In genomic region chr6:157329829-157330228, GRCh38 we compare ENCODE assay signal across 1 cellular context.
TF ChIP-seq lines count a peak whose summit lies in the region.

No MANE protein-coding gene starts in this region.

TF ChIP-seq in GM23338, 12 proteins besides CTCF, POLR2A, EP300 and RAD21 (continued from another document):
- TF ChIP-seq, protein P1, sequence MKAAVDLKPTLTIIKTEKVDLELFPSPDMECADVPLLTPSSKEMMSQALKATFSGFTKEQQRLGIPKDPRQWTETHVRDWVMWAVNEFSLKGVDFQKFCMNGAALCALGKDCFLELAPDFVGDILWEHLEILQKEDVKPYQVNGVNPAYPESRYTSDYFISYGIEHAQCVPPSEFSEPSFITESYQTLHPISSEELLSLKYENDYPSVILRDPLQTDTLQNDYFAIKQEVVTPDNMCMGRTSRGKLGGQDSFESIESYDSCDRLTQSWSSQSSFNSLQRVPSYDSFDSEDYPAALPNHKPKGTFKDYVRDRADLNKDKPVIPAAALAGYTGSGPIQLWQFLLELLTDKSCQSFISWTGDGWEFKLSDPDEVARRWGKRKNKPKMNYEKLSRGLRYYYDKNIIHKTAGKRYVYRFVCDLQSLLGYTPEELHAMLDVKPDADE (IDR thresholded peaks at IDR 0.05): no peak
- TF ChIP-seq EZH2phosphoT487 (IDR thresholded peaks at IDR 0.05; ENCODE audit: unreplicated experiment): no peak
- TF ChIP-seq NANOG (IDR thresholded peaks at IDR 0.05; ENCODE audit: borderline replicate concordance): no peak
- TF ChIP-seq JUNB (IDR thresholded peaks at IDR 0.05; ENCODE audit: unreplicated experiment): no peak
- no peak for TF ChIP-seq EZH2 (IDR thresholded peaks at IDR 0.05; ENCODE audit: low read depth, unreplicated experiment)
- TF ChIP-seq, protein P2, sequence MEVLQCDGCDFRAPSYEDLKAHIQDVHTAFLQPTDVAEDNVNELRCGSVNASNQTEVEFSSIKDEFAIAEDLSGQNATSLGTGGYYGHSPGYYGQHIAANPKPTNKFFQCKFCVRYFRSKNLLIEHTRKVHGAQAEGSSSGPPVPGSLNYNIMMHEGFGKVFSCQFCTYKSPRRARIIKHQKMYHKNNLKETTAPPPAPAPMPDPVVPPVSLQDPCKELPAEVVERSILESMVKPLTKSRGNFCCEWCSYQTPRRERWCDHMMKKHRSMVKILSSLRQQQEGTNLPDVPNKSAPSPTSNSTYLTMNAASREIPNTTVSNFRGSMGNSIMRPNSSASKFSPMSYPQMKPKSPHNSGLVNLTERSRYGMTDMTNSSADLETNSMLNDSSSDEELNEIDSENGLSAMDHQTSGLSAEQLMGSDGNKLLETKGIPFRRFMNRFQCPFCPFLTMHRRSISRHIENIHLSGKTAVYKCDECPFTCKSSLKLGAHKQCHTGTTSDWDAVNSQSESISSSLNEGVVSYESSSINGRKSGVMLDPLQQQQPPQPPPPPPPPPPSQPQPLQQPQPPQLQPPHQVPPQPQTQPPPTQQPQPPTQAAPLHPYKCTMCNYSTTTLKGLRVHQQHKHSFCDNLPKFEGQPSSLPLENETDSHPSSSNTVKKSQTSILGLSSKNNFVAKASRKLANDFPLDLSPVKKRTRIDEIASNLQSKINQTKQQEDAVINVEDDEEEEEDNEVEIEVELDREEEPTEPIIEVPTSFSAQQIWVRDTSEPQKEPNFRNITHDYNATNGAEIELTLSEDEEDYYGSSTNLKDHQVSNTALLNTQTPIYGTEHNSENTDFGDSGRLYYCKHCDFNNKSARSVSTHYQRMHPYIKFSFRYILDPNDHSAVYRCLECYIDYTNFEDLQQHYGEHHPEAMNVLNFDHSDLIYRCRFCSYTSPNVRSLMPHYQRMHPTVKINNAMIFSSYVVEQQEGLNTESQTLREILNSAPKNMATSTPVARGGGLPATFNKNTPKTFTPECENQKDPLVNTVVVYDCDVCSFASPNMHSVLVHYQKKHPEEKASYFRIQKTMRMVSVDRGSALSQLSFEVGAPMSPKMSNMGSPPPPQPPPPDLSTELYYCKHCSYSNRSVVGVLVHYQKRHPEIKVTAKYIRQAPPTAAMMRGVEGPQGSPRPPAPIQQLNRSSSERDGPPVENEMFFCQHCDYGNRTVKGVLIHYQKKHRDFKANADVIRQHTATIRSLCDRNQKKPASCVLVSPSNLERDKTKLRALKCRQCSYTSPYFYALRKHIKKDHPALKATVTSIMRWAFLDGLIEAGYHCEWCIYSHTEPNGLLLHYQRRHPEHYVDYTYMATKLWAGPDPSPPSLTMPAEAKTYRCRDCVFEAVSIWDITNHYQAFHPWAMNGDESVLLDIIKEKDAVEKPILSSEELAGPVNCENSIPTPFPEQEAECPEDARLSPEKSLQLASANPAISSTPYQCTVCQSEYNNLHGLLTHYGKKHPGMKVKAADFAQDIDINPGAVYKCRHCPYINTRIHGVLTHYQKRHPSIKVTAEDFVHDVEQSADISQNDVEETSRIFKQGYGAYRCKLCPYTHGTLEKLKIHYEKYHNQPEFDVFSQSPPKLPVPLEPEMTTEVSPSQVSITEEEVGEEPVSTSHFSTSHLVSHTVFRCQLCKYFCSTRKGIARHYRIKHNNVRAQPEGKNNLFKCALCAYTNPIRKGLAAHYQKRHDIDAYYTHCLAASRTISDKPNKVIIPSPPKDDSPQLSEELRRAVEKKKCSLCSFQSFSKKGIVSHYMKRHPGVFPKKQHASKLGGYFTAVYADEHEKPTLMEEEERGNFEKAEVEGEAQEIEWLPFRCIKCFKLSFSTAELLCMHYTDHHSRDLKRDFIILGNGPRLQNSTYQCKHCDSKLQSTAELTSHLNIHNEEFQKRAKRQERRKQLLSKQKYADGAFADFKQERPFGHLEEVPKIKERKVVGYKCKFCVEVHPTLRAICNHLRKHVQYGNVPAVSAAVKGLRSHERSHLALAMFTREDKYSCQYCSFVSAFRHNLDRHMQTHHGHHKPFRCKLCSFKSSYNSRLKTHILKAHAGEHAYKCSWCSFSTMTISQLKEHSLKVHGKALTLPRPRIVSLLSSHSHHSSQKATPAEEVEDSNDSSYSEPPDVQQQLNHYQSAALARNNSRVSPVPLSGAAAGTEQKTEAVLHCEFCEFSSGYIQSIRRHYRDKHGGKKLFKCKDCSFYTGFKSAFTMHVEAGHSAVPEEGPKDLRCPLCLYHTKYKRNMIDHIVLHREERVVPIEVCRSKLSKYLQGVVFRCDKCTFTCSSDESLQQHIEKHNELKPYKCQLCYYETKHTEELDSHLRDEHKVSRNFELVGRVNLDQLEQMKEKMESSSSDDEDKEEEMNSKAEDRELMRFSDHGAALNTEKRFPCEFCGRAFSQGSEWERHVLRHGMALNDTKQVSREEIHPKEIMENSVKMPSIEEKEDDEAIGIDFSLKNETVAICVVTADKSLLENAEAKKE (CRISPR knock-in tag; IDR thresholded peaks at IDR 0.05): no peak
- TF ChIP-seq, protein P3, sequence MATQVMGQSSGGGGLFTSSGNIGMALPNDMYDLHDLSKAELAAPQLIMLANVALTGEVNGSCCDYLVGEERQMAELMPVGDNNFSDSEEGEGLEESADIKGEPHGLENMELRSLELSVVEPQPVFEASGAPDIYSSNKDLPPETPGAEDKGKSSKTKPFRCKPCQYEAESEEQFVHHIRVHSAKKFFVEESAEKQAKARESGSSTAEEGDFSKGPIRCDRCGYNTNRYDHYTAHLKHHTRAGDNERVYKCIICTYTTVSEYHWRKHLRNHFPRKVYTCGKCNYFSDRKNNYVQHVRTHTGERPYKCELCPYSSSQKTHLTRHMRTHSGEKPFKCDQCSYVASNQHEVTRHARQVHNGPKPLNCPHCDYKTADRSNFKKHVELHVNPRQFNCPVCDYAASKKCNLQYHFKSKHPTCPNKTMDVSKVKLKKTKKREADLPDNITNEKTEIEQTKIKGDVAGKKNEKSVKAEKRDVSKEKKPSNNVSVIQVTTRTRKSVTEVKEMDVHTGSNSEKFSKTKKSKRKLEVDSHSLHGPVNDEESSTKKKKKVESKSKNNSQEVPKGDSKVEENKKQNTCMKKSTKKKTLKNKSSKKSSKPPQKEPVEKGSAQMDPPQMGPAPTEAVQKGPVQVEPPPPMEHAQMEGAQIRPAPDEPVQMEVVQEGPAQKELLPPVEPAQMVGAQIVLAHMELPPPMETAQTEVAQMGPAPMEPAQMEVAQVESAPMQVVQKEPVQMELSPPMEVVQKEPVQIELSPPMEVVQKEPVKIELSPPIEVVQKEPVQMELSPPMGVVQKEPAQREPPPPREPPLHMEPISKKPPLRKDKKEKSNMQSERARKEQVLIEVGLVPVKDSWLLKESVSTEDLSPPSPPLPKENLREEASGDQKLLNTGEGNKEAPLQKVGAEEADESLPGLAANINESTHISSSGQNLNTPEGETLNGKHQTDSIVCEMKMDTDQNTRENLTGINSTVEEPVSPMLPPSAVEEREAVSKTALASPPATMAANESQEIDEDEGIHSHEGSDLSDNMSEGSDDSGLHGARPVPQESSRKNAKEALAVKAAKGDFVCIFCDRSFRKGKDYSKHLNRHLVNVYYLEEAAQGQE (IDR thresholded peaks at IDR 0.05; ENCODE audit: unreplicated experiment): no peak
- TF ChIP-seq ZNF114 (CRISPR knock-in tag; IDR thresholded peaks at IDR 0.05): no peak
